Comparison of ENCODE assay signal across 7 cellular contexts in the genomic region with DNA sequence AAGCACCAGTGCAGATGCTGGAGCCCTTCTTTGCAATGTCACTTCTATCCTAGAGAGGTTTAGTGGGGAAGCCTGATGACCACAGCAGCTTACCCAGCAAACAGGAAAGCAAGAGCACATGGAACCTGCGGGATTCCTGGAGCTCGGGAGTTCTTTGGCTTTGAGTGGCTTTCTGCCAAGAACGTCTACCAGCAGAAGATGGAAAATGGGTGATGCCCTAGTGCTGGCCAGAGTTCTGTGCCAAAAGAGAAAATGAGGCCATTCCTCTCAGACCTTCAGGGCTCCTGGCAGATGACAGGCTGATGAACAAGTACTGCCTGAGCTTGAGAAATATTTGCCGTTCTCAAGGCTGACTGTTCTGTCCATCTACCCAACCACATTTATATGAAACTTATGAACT.
"Had no signal": no experiment of that assay in that cellular context is flagged by ENCODE, and none has a peak within 500 bp of the region (broad histone marks: within the 10 kb centered on the region; RNA-seq: fewer than 3 reads in every experiment).

No MANE protein-coding gene starts in this region.

- H3K4me3 ChIP-seq: GM23338 had no signal

- H3K4me2 ChIP-seq: GM23338 had no signal

- FAIRE-seq: H1, H54, HTR-8/SVneo had no signal

- H2AFZ ChIP-seq: GM23338 had no signal

- DNase-seq: H9, HCEC 1CT, IMR-90 had no signal

- ATAC-seq: GM23338 had no signal
